10 cellular contexts compared by ENCODE assay signal in genomic region chr7:100411101-100411500, GRCh38. TPM values are rescaled to one million over a fixed set of nuclear protein-coding genes. Genes with fewer than 3 reads are reported as not detected.
"Had no signal": no experiment of that assay in that cellular context is flagged by ENCODE, and none has a peak within 500 bp of the region (broad histone marks: within the 10 kb centered on the region; RNA-seq: fewer than 3 reads in every experiment).

No MANE protein-coding gene starts in this region.

- ATAC-seq: HepG2 had no signal

- H3K4me3 Mint-ChIP-seq: H9, IgD-negative memory B cell had no signal

- H3K9ac ChIP-seq: GM23248 had no signal

- H2AFZ ChIP-seq: GM23248 had no signal

- H3K9me3 Mint-ChIP-seq: H9, IgD-negative memory B cell had no signal

- H3K27ac ChIP-seq: GM23248, HL-60 had no signal

- FAIRE-seq: H54, HepG2 had no signal

- H3K4me3 ChIP-seq: GM23248 had no signal

- H3K27ac Mint-ChIP-seq: H9 had no signal

- H3K27me3 Mint-ChIP-seq: IgD-negative memory B cell had no signal

- DNase-seq: GM23248, GOT3, H9, HCEC 1CT, Kasumi-1, KG1 had no signal

RNA-seq across cellular contexts. Expression of gene PILRA, which starts 37.8 kb away (rescaled TPM):
- total RNA-seq: GM23248 had no signal

RNA-seq across cellular contexts. Expression of gene SPACDR, which starts 53.0 kb away (rescaled TPM):
- total RNA-seq: GM23248, H9, HepG2 had no signal
